1 cellular context compared by ENCODE assay signal in genomic region chr6:33794910-33795615, GRCh38.
TF ChIP-seq lines count a peak whose summit lies in the region.

No MANE protein-coding gene starts in this region.

TF ChIP-seq in SK-N-SH, 30 proteins besides CTCF, POLR2A, EP300 and RAD21 (continued from another document):
- TF ChIP-seq REST (IDR thresholded peaks at IDR 0.05; ENCODE audit: low read depth, low read length) (no peak), RFX5 (IDR thresholded peaks at IDR 0.05; ENCODE audit: low read length) (no peak), MEF2A (IDR thresholded peaks at IDR 0.05; ENCODE audit: borderline replicate concordance, low read depth) (no peak)
